In the genomic region with DNA sequence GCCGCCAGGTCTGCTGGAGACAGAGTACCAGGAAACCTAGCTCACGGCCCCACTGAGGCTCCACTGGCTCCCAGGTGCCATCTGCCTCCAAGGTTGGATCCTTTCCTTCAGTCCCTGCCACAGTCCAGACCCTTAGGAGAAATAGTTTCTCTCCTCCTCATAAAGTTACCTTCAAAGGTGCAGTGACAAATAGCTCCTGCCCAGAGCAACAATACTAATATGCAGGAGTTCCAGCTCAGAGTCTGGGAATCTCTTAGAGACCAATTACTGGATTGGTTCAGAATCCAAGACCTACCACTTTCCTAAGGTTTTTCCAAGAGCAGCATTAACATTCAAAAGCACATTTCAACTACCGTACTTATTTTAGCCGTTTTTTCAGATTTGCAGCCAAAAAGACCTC, we compare ENCODE assay signal across 7 cellular contexts. TPM values are rescaled to one million over a fixed set of nuclear protein-coding genes. Genes with fewer than 3 reads are reported as not detected.
"Had no signal": no experiment of that assay in that cellular context is flagged by ENCODE, and none has a peak within 500 bp of the region (broad histone marks: within the 10 kb centered on the region; RNA-seq: fewer than 3 reads in every experiment).

No MANE protein-coding gene starts in this region.

- DNase-seq: IMR-90, KBM-7, KG1 had no signal

- H3K4me3 ChIP-seq: K562 had no signal

- H3K27ac ChIP-seq: HL-60 had no signal

RNA-seq across cellular contexts. Expression of a gene that starts 41.0 kb away (rescaled TPM):
- polyA plus RNA-seq: HepG2, IgD-negative memory B cell, K562 had no signal
